Comparison of ENCODE assay signal across 1 cellular context in genomic region chr1:181189691-181190361, GRCh38.
TF ChIP-seq lines count a peak whose summit lies in the region.

No MANE protein-coding gene starts in this region.

TF ChIP-seq in K562, 482 proteins besides CTCF, POLR2A, EP300 and RAD21 (continued from another document):
- TF ChIP-seq MECOM (CRISPR knock-in tag; IDR thresholded peaks at IDR 0.05) (no peak), SMC3 (conservative IDR thresholded peaks at IDR 0.05; ENCODE audit: insufficient read depth, low read depth, low read length) (peak; percentile 97), FOS (IDR thresholded peaks at IDR 0.05; ENCODE audit: extremely low read depth, insufficient read length) (no peak), TFAM (CRISPR knock-in tag; conservative IDR thresholded peaks at IDR 0.05) (no peak), ZNF668 (CRISPR knock-in tag; IDR thresholded peaks at IDR 0.05) (no peak), HCFC1 (IDR thresholded peaks at IDR 0.05; ENCODE audit: low read depth, low read length) (no peak), PYGO2 (tag; IDR thresholded peaks at IDR 0.05) (no peak), KLF16 (IDR thresholded peaks at IDR 0.05) (0 out of 2 replicates have a peak, but pooled peaks have one; percentile 33), IRF2 (CRISPR knock-in tag; IDR thresholded peaks at IDR 0.05) (no peak), PPARD (CRISPR knock-in tag; IDR thresholded peaks at IDR 0.05) (no peak), ETV1 (tag; conservative IDR thresholded peaks at IDR 0.05; ENCODE audit: low read depth) (no peak), POLR2AphosphoS5 (IDR thresholded peaks at IDR 0.05; ENCODE audit: control insufficient read depth, insufficient read depth, low read depth, low read length) (no peak), TBP (optimal IDR thresholded peaks at IDR 0.05; ENCODE audit: low read depth, low read length) (peak; percentile 16), ARID2 (IDR thresholded peaks at IDR 0.05) (0 out of 2 replicates have a peak, but pooled peaks have one; percentile 47), HSF4 (CRISPR knock-in tag; IDR thresholded peaks at IDR 0.05; ENCODE audit: borderline replicate concordance) (no peak), MXI1 (IDR thresholded peaks at IDR 0.05; ENCODE audit: low read depth, low read length) (no peak), ZNF121 (CRISPR knock-in tag; conservative IDR thresholded peaks at IDR 0.05) (no peak), CAMTA2 (CRISPR knock-in tag; conservative IDR thresholded peaks at IDR 0.05) (no peak), GABPB1 (CRISPR knock-in tag; IDR thresholded peaks at IDR 0.05) (0 out of 2 replicates have a peak, but pooled peaks have one; percentile 28), HMGN3 (IDR thresholded peaks at IDR 0.05; ENCODE audit: borderline replicate concordance, extremely low read depth, insufficient read length, low read depth, low read length) (peak; percentile 35), PHF21A (IDR thresholded peaks at IDR 0.05; ENCODE audit: borderline replicate concordance, low read depth) (no peak), RBBP5 (IDR thresholded peaks at IDR 0.05; ENCODE audit: borderline replicate concordance, insufficient read depth, low read length, poor library complexity, severe bottlenecking) (no peak), ZNF79 (CRISPR knock-in tag; IDR thresholded peaks at IDR 0.05; ENCODE audit: low read depth) (no peak), MAZ (CRISPR knock-in tag; conservative IDR thresholded peaks at IDR 0.05 in 1 of 2, IDR thresholded peaks at IDR 0.05 in 1 of 2) (peak; percentile 55 to 64; a peak in 3 of 4 replicates), FOXP4 (CRISPR knock-in tag; IDR thresholded peaks at IDR 0.05; ENCODE audit: borderline replicate concordance) (no peak), THRA (IDR thresholded peaks at IDR 0.05) (peak; percentile 64), YBX1 (IDR thresholded peaks at IDR 0.05) (no peak), CBFB (CRISPR knock-in tag; IDR thresholded peaks at IDR 0.05) (no peak), EGR1 (conservative IDR thresholded peaks at IDR 0.05) (0 out of 2 replicates have a peak, but pooled peaks have one; percentile 21), FOXP1 (CRISPR knock-in tag; IDR thresholded peaks at IDR 0.05) (no peak), MED1 (CRISPR knock-in tag; IDR thresholded peaks at IDR 0.05; ENCODE audit: borderline replicate concordance) (no peak)
- TF ChIP-seq, protein P1, sequence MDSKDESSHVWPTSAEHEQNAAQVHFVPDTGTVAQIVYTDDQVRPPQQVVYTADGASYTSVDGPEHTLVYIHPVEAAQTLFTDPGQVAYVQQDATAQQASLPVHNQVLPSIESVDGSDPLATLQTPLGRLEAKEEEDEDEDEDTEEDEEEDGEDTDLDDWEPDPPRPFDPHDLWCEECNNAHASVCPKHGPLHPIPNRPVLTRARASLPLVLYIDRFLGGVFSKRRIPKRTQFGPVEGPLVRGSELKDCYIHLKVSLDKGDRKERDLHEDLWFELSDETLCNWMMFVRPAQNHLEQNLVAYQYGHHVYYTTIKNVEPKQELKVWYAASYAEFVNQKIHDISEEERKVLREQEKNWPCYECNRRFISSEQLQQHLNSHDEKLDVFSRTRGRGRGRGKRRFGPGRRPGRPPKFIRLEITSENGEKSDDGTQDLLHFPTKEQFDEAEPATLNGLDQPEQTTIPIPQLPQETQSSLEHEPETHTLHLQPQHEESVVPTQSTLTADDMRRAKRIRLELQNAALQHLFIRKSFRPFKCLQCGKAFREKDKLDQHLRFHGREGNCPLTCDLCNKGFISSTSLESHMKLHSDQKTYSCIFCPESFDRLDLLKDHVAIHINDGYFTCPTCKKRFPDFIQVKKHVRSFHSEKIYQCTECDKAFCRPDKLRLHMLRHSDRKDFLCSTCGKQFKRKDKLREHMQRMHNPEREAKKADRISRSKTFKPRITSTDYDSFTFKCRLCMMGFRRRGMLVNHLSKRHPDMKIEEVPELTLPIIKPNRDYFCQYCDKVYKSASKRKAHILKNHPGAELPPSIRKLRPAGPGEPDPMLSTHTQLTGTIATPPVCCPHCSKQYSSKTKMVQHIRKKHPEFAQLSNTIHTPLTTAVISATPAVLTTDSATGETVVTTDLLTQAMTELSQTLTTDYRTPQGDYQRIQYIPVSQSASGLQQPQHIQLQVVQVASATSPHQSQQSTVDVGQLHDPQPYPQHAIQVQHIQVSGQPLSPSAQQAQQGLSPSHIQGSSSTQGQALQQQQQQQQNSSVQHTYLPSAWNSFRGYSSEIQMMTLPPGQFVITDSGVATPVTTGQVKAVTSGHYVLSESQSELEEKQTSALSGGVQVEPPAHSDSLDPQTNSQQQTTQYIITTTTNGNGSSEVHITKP (IDR thresholded peaks at IDR 0.05; ENCODE audit: partially characterized antibody) = peak; percentile 6
- TF ChIP-seq, protein P2, sequence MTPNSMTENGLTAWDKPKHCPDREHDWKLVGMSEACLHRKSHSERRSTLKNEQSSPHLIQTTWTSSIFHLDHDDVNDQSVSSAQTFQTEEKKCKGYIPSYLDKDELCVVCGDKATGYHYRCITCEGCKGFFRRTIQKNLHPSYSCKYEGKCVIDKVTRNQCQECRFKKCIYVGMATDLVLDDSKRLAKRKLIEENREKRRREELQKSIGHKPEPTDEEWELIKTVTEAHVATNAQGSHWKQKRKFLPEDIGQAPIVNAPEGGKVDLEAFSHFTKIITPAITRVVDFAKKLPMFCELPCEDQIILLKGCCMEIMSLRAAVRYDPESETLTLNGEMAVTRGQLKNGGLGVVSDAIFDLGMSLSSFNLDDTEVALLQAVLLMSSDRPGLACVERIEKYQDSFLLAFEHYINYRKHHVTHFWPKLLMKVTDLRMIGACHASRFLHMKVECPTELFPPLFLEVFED (CRISPR knock-in tag; conservative IDR thresholded peaks at IDR 0.05) = no peak
- TF ChIP-seq, protein P3, sequence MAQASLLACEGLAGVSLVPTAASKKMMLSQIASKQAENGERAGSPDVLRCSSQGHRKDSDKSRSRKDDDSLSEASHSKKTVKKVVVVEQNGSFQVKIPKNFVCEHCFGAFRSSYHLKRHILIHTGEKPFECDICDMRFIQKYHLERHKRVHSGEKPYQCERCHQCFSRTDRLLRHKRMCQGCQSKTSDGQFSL (CRISPR knock-in tag; IDR thresholded peaks at IDR 0.05) = peak; percentile 51; the same call in 1 of the 2 replicates
- TF ChIP-seq, protein P3 (tag; IDR thresholded peaks at IDR 0.05) = no peak
TF ChIP-seq in K562: peak in this region for 23.
